ENCODE assay signal across 26 cellular contexts in genomic region chr1:228293393-228293792, GRCh38.
DNase-seq lines count a peak whose midpoint lies in the region; ATAC-seq, FAIRE-seq and TF ChIP-seq lines count a peak whose summit lies in the region.
"Had no signal": no experiment of that assay in that cellular context is flagged by ENCODE, and none has a peak within 500 bp of the region (broad histone marks: within the 10 kb centered on the region; RNA-seq: fewer than 3 reads in every experiment).

No MANE protein-coding gene starts in this region.

- POLR2A ChIA-PET in CD4-positive, alpha-beta memory T cell (lab: Charles Lee; ENCODE audit: partially characterized antibody) = interaction anchor here (0.8 kb wide), 1 partner anchor 44 kb away, joined by 3 read pairs; no protein-coding TSS in a partner anchor
- POLR2A ChIA-PET in activated CD8-positive, alpha-beta T cell treated with anti-CD3 and anti-CD28 coated beads for 36 hours (lab: Charles Lee) = interaction anchor here (1.2 kb wide), 1 partner anchor 12 kb away, joined by 3 read pairs; no protein-coding TSS in a partner anchor

- no peak overlapping the region for H2BK120ac ChIP-seq in trophoblast cell (ENCODE audit: insufficient read depth, low read length, poor library complexity)

- peaks cover 13% of the 10 kb centered on the region for H3K36me3 Mint-ChIP-seq in activated naive CD4-positive, alpha-beta T cell treated with anti-CD3 and anti-CD28 coated beads for 36 hours (ENCODE audit: low read depth)
- H3K36me3 Mint-ChIP-seq in CD4-positive, alpha-beta memory T cell = peaks cover 17 to 42% of the 10 kb centered on the region in 2 donors
- peaks cover 9% of the 10 kb centered on the region for H3K36me3 Mint-ChIP-seq in activated CD8-positive, alpha-beta T cell treated with anti-CD3 and anti-CD28 coated beads for 36 hours (ENCODE audit: low read depth)

- H3K9ac ChIP-seq in kidney (ENCODE audit: low read length in 2 of 2) = no peak overlapping the region
- no peak overlapping the region for H3K9ac ChIP-seq in trophoblast cell (ENCODE audit: low read length)
- H3K9ac ChIP-seq: BLaER1 treated with 17β-estradiol and CSF1 and Interleukin-3, amounts not matched to agents 10 nM and 100 nM had no signal

- FAIRE-seq in kidney (lab: Jason Lieb, UNC) = no peak
- FAIRE-seq: GM12891 had no signal

- H2BK5ac ChIP-seq in trophoblast cell (ENCODE audit: low read depth, low read length, poor library complexity) = no peak overlapping the region

- no peaks in the 10 kb centered on the region for H3K4me1 Mint-ChIP-seq in activated naive CD4-positive, alpha-beta T cell treated with anti-CD3 and anti-CD28 coated beads for 36 hours (ENCODE audit: low read depth)
- H3K4me1 Mint-ChIP-seq in CD4-positive, alpha-beta memory T cell = peaks cover 0 to 3% (median under 1%) of the 10 kb centered on the region in 4 donors
- H3K4me1 Mint-ChIP-seq in activated CD8-positive, alpha-beta T cell treated with anti-CD3 and anti-CD28 coated beads for 36 hours (ENCODE audit: low read depth) = peaks cover 7% of the 10 kb centered on the region
- H3K4me1 Mint-ChIP-seq: GM23338 had no signal

- H3K14ac ChIP-seq in trophoblast cell (ENCODE audit: low read length) = no peak overlapping the region

- no peak overlapping the region for H3K18ac ChIP-seq in trophoblast cell (ENCODE audit: low read length)

- H3K79me1 ChIP-seq in trophoblast cell (ENCODE audit: low read length) = no peaks in the 10 kb centered on the region

- peak; percentile 2 for DNase-seq in activated naive CD4-positive, alpha-beta T cell treated with anti-CD3 and anti-CD28 coated beads, Interleukin-2, amount 50 U/mL, for 16 hours
- no peak for DNase-seq in activated naive CD4-positive, alpha-beta T cell treated with anti-CD3 and anti-CD28 coated beads for 36 hours
- no peak for DNase-seq in CD4-positive, alpha-beta memory T cell
- DNase-seq in kidney (peak; percentile 39), trophoblast cell (no peak)
- no peak for DNase-seq in activated CD8-positive, alpha-beta T cell treated with anti-CD3 and anti-CD28 coated beads for 36 hours
- DNase-seq: ACHN; CD8-positive, alpha-beta T cell; KG1; NCI-H1092; NCI-H1436; NCI-H187 treated with DMSO at 0.1 percent for 48 hours; NCI-H2107; NCI-H446 treated with DMSO at 0.1 percent for 48 hours; NCI-H526 treated with DMSO at 0.1 percent for 48 hours; PC-9; RPMI8226; SIG-M5 had no signal

- H3K27ac Mint-ChIP-seq in activated naive CD4-positive, alpha-beta T cell treated with anti-CD3 and anti-CD28 coated beads for 36 hours = no peak overlapping the region
- peak overlapping the region in 4 of 7 donors; percentile 1 to 55 (median 40) for H3K27ac Mint-ChIP-seq in CD4-positive, alpha-beta memory T cell
- H3K27ac Mint-ChIP-seq in activated CD8-positive, alpha-beta T cell treated with anti-CD3 and anti-CD28 coated beads for 36 hours = no peak overlapping the region
- H3K27ac Mint-ChIP-seq: GM23338 had no signal

- no peak overlapping the region for H4K8ac ChIP-seq in trophoblast cell (ENCODE audit: low read depth, low read length)

- no CpG with 5 or more reads among the region's 15 CpGs for WGBS in trophoblast cell (ENCODE audit: extremely low coverage, insufficient coverage, insufficient read length)

- H2AK5ac ChIP-seq in trophoblast cell (ENCODE audit: low read length) = no peak overlapping the region

- H3K4ac ChIP-seq in trophoblast cell (ENCODE audit: low read depth, low read length) = no peak overlapping the region

- no peaks in the 10 kb centered on the region for H3K36me3 ChIP-seq in CD4-positive, alpha-beta memory T cell (ENCODE audit: insufficient read depth, low read length)
- H3K36me3 ChIP-seq in kidney (ENCODE audit: control insufficient read depth in 1 of 2, insufficient read depth in 2 of 2, low read length in 2 of 2) (no peaks in the 10 kb centered on the region), trophoblast cell (ENCODE audit: control insufficient read depth in 1 of 2, insufficient read depth in 2 of 2, low read length in 2 of 2) (peaks cover 7 to 14% of the 10 kb centered on the region in 2 experiments)
- H3K36me3 ChIP-seq: HAP-1 had no signal

- H3K9me3 Mint-ChIP-seq in activated naive CD4-positive, alpha-beta T cell treated with anti-CD3 and anti-CD28 coated beads for 36 hours = peaks cover 3% of the 10 kb centered on the region
- H3K9me3 Mint-ChIP-seq in CD4-positive, alpha-beta memory T cell = peaks cover 0 to 11% (median 7%) of the 10 kb centered on the region in 8 donors
- H3K9me3 Mint-ChIP-seq in activated CD8-positive, alpha-beta T cell treated with anti-CD3 and anti-CD28 coated beads for 36 hours = peaks cover 2% of the 10 kb centered on the region

- H4K91ac ChIP-seq in trophoblast cell (ENCODE audit: low read depth, low read length) = no peak overlapping the region

- TF ChIP-seq CTCF in kidney (IDR thresholded peaks at IDR 0.05; ENCODE audit: borderline replicate concordance, extremely low read depth, insufficient read depth) = no peak
- TF ChIP-seq CTCF in activated CD8-positive, alpha-beta T cell treated with anti-CD3 and anti-CD28 coated beads for 36 hours (IDR thresholded peaks at IDR 0.05) = no peak

- no peaks in the 10 kb centered on the region for H3K27me3 ChIP-seq in CD4-positive, alpha-beta memory T cell (ENCODE audit: insufficient read depth, low read length)
- no peaks in the 10 kb centered on the region for H3K27me3 ChIP-seq in trophoblast cell (ENCODE audit: insufficient read depth, low read length)
- H3K27me3 ChIP-seq: BLaER1 treated with 17β-estradiol and CSF1 and Interleukin-3, amounts not matched to agents 10 nM and 100 nM had no signal

- intact Hi-C loops in activated naive CD4-positive, alpha-beta T cell treated with anti-CD3 and anti-CD28 coated beads for 36 hours (cut with micrococcal nuclease) = no loop called here
- intact Hi-C loops in CD4-positive, alpha-beta memory T cell (cut with micrococcal nuclease) = no loop called here
- intact Hi-C loops in kidney (cut with DNase I) = no loop called here
- intact Hi-C loops in activated CD8-positive, alpha-beta T cell treated with anti-CD3 and anti-CD28 coated beads for 36 hours (cut with micrococcal nuclease) = no loop called here

- H4K12ac ChIP-seq in trophoblast cell (ENCODE audit: low read depth, low read length) = no peak overlapping the region

- ATAC-seq in activated CD8-positive, alpha-beta T cell treated with anti-CD3 and anti-CD28 coated beads for 36 hours = no peak
- ATAC-seq in GM18498 (IDR thresholded peaks at IDR 0.05; ENCODE audit: unreplicated experiment) = no peak
- no peak for ATAC-seq in GM21515 (IDR thresholded peaks at IDR 0.05; ENCODE audit: unreplicated experiment)
- ATAC-seq: CD8-positive, alpha-beta T cell; GM23338 had no signal

- no peak overlapping the region for H3K4me3 ChIP-seq in CD4-positive, alpha-beta memory T cell (ENCODE audit: low read length in 2 of 2)
- H3K4me3 ChIP-seq in kidney (ENCODE audit: low read length in 2 of 2) (no peak overlapping the region), trophoblast cell (ENCODE audit: low read depth, low read length) (peak overlapping the region; percentile 10)
- H3K4me3 ChIP-seq: BLaER1 treated with 17β-estradiol and CSF1 and Interleukin-3, amounts not matched to agents 10 nM and 100 nM; GM23338; HAP-1; PC-9 had no signal

- CTCF ChIA-PET in activated naive CD4-positive, alpha-beta T cell treated with anti-CD3 and anti-CD28 coated beads for 36 hours (lab: Charles Lee) = no interaction called here
- CTCF ChIA-PET in CD4-positive, alpha-beta memory T cell (lab: Charles Lee; ENCODE audit: partially characterized antibody) = no interaction called here
- CTCF ChIA-PET in activated CD8-positive, alpha-beta T cell treated with anti-CD3 and anti-CD28 coated beads for 36 hours (lab: Charles Lee) = no interaction called here

- H3K4me2 ChIP-seq in trophoblast cell (ENCODE audit: low read length) = no peak overlapping the region
- H3K4me2 ChIP-seq: BLaER1 treated with 17β-estradiol and CSF1 and Interleukin-3, amounts not matched to agents 10 nM and 100 nM; GM23338; PC-9 had no signal

- H3K27me3 Mint-ChIP-seq in activated naive CD4-positive, alpha-beta T cell treated with anti-CD3 and anti-CD28 coated beads for 36 hours (ENCODE audit: low read depth) = no peaks in the 10 kb centered on the region
- H3K27me3 Mint-ChIP-seq in CD4-positive, alpha-beta memory T cell = no peaks in the 10 kb centered on the region
- no peaks in the 10 kb centered on the region for H3K27me3 Mint-ChIP-seq in activated CD8-positive, alpha-beta T cell treated with anti-CD3 and anti-CD28 coated beads for 36 hours

- no peak overlapping the region for H3K27ac ChIP-seq in CD4-positive, alpha-beta memory T cell (ENCODE audit: low read depth, low read length)
- H3K27ac ChIP-seq in kidney (ENCODE audit: low read depth in 2 of 2, low read length in 2 of 2) (no peak overlapping the region), trophoblast cell (ENCODE audit: low read depth, low read length) (no peak overlapping the region)
- H3K27ac ChIP-seq: 22Rv1; BLaER1 treated with 17β-estradiol and CSF1 and Interleukin-3, amounts not matched to agents 10 nM and 100 nM; HL-60; PC-9 had no signal

- no peaks in the 10 kb centered on the region for H3K9me3 ChIP-seq in CD4-positive, alpha-beta memory T cell (ENCODE audit: control insufficient read depth in 1 of 2, low read length in 2 of 2)
- H3K9me3 ChIP-seq in kidney (ENCODE audit: control insufficient read depth in 1 of 2, low read length in 2 of 2) (peaks cover 0 to 8% of the 10 kb centered on the region in 2 donors), trophoblast cell (ENCODE audit: insufficient read depth, low read depth, low read length) (peaks cover 17% of the 10 kb centered on the region)
- H3K9me3 ChIP-seq: HAP-1 had no signal

- H3K4me1 ChIP-seq in CD4-positive, alpha-beta memory T cell (ENCODE audit: insufficient read depth, low read length) = no peaks in the 10 kb centered on the region
- H3K4me1 ChIP-seq in kidney (ENCODE audit: control insufficient read depth in 1 of 2, insufficient read depth in 1 of 2, low read depth in 1 of 2, low read length in 2 of 2) (no peaks in the 10 kb centered on the region), trophoblast cell (ENCODE audit: control insufficient read depth in 1 of 2, insufficient read depth in 2 of 2, low read length in 2 of 2) (no peaks in the 10 kb centered on the region)
- H3K4me1 ChIP-seq: BLaER1 treated with 17β-estradiol and CSF1 and Interleukin-3, amounts not matched to agents 10 nM and 100 nM; HAP-1 had no signal

- no peak overlapping the region for H2BK12ac ChIP-seq in trophoblast cell (ENCODE audit: low read length)

- H3K23ac ChIP-seq in trophoblast cell (ENCODE audit: low read length) = no peak overlapping the region

- no peak overlapping the region for H3K4me3 Mint-ChIP-seq in activated naive CD4-positive, alpha-beta T cell treated with anti-CD3 and anti-CD28 coated beads for 36 hours
- H3K4me3 Mint-ChIP-seq in CD4-positive, alpha-beta memory T cell = no peak overlapping the region
- no peak overlapping the region for H3K4me3 Mint-ChIP-seq in activated CD8-positive, alpha-beta T cell treated with anti-CD3 and anti-CD28 coated beads for 36 hours
- H3K4me3 Mint-ChIP-seq: CD8-positive, alpha-beta T cell; GM23338 had no signal

- no peaks in the 10 kb centered on the region for H3K79me2 ChIP-seq in trophoblast cell (ENCODE audit: control insufficient read depth, insufficient read depth, low read length, poor library complexity)

- H2AFZ ChIP-seq in trophoblast cell (ENCODE audit: insufficient read depth, low read length, poor library complexity) = no peak overlapping the region
- H2AFZ ChIP-seq: GM23338, PC-9 had no signal

Comparison
In these comparisons a context has a peak if more than half of its experiments do, and no peak if none do; other contexts are left out.
1. DNase-seq: peak in activated naive CD4-positive, alpha-beta T cell treated with anti-CD3 and anti-CD28 coated beads, Interleukin-2, amount 50 U/mL, for 16 hours (single experiment) and kidney (single experiment); none in activated naive CD4-positive, alpha-beta T cell treated with anti-CD3 and anti-CD28 coated beads for 36 hours (single experiment), CD4-positive, alpha-beta memory T cell (0 of 5), trophoblast cell (0 of 2) and activated CD8-positive, alpha-beta T cell treated with anti-CD3 and anti-CD28 coated beads for 36 hours (single experiment).
2. H3K27ac Mint-ChIP-seq: peak in CD4-positive, alpha-beta memory T cell (4 of 7); none in activated naive CD4-positive, alpha-beta T cell treated with anti-CD3 and anti-CD28 coated beads for 36 hours (single experiment) and activated CD8-positive, alpha-beta T cell treated with anti-CD3 and anti-CD28 coated beads for 36 hours (single experiment).